In the genomic region with DNA sequence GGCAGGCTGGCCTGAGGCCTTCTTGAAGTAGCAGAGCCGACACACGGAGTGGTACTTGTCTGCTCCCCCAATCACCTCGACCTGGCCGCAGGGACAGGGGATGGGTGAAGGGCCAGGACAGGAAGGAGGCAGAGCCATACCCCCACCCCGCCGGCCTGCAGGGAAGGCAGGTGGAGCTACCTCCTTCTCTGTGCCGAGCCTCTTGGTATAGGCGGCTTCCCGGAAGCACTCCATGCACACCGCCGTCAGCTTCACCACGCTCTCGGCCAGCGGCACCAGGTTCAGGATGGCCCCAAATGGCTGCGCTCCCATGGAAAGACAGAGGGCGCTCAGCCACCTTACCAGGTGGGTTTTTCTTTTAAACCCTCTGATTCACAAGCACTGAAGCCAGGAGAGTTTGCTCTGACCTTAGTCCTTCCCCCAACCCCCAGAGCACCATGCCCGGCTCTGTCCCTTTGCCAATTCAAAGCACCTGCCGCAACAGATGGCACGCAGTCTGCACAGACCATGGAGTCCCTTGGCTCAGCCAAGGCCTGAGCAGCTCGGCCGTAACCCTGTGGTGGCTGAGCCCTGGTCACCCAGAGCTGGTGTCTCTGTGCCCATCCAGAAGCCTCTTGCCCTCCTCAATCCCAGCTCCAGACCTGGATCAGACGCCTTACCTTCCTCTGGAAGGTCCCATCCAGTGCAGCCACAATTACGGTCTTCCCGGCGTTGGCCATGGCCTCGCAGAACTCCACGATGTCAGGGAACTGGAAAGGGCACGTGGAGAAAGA, we compare ENCODE assay signal across 11 cellular contexts. TPM values are rescaled to one million over a fixed set of nuclear protein-coding genes. Genes with fewer than 3 reads are reported as not detected.
DNase-seq lines count a peak whose midpoint lies in the region; ATAC-seq and TF ChIP-seq lines count a peak whose summit lies in the region.
"Had no signal": no experiment of that assay in that cellular context is flagged by ENCODE, and none has a peak within 500 bp of the region (broad histone marks: within the 10 kb centered on the region; RNA-seq: fewer than 3 reads in every experiment).

No MANE protein-coding gene starts in this region.

- no peaks in the 10 kb centered on the region for H3K9me3 Mint-ChIP-seq in memory B cell
- H3K9me3 Mint-ChIP-seq: naive thymus-derived CD4-positive, alpha-beta T cell had no signal

- H3K27ac ChIP-seq in cardiac muscle cell (peak overlapping the region; percentile 98), angular gyrus (ENCODE audit: low read depth, low read length) (peak overlapping the region; percentile 94)

- no peak for ATAC-seq in memory B cell (ENCODE audit: low read depth)
- no peak for ATAC-seq in HG02798 (IDR thresholded peaks at IDR 0.05; ENCODE audit: poor library complexity, unreplicated experiment)
- no peak for ATAC-seq in HG03565 (IDR thresholded peaks at IDR 0.05; ENCODE audit: unreplicated experiment)

- H3K27me3 ChIP-seq in cardiac muscle cell = no peaks in the 10 kb centered on the region

- DNase-seq in cardiac muscle cell (ENCODE audit: low read depth in 1 of 2, low spot score in 1 of 2) = no peak
- no peak for DNase-seq in cardiac septum (ENCODE audit: low spot score)
- DNase-seq in memory B cell (ENCODE audit: low spot score in 2 of 2) = no peak
- no peak for DNase-seq in NOMO-1 treated with DMSO at 0.1 percent for 48 hours (lab: John Stamatoyannopoulos, UW; ENCODE audit: unreplicated experiment)
- no peak for DNase-seq in DMS114 treated with DMSO at 0.1 percent for 48 hours (lab: John Stamatoyannopoulos, UW; ENCODE audit: unreplicated experiment)
- DNase-seq: naive thymus-derived CD4-positive, alpha-beta T cell had no signal

- H3K36me3 Mint-ChIP-seq in memory B cell = peaks cover 20% of the 10 kb centered on the region

- intact Hi-C loops in cardiac septum (cut with DNase I) = loop anchor here (5.0 kb wide), 1 partner anchor 33 kb away; no protein-coding TSS in a partner anchor

- no peaks in the 10 kb centered on the region for H3K27me3 Mint-ChIP-seq in memory B cell
- H3K27me3 Mint-ChIP-seq: naive thymus-derived CD4-positive, alpha-beta T cell had no signal

- no peak for TF ChIP-seq CTCF in cardiac muscle cell (IDR thresholded peaks at IDR 0.05; ENCODE audit: low read depth, low read length)

- H3K4me3 Mint-ChIP-seq in memory B cell = peak overlapping the region; percentile 50

- peaks cover 6% of the 10 kb centered on the region for H3K36me3 ChIP-seq in cardiac muscle cell

- H3K9me3 ChIP-seq in cardiac muscle cell (ENCODE audit: low read depth) = no peaks in the 10 kb centered on the region

- H3K4me1 ChIP-seq in cardiac muscle cell (ENCODE audit: low read depth) = peaks cover 48% of the 10 kb centered on the region

- H3K27ac Mint-ChIP-seq in memory B cell = peak overlapping the region; percentile 99

- H3K4me1 Mint-ChIP-seq in memory B cell = peaks cover 69% of the 10 kb centered on the region

- no peak overlapping the region for H3K4me3 ChIP-seq in cardiac muscle cell

RNA-seq across cellular contexts. Expression of a gene that starts 6.7 kb away (rescaled TPM):
- total RNA-seq in cardiac muscle cell (107 and 126 TPM in 2 replicates), cardiac septum (116 TPM)
- 262 and 269 TPM in 2 replicates for polyA plus RNA-seq in cardiac muscle cell

RNA-seq across cellular contexts. Expression of a gene that starts 11.8 kb away (rescaled TPM):
- total RNA-seq in cardiac muscle cell (21.1 and 35.4 TPM in 2 replicates), cardiac septum (1.2 TPM)
- polyA plus RNA-seq in cardiac muscle cell = 40.8 and 57.5 TPM in 2 replicates

RNA-seq across cellular contexts. Expression of a gene that starts 12.1 kb away (rescaled TPM):
- total RNA-seq in cardiac muscle cell (47.7 and 85.8 TPM in 2 replicates), cardiac septum (22.3 TPM)
- 23.6 and 40.1 TPM in 2 replicates for polyA plus RNA-seq in cardiac muscle cell

RNA-seq across cellular contexts. Expression of a gene that starts 28.9 kb away (rescaled TPM):
- not detected in 2 replicates for total RNA-seq in cardiac muscle cell
- not detected in 2 replicates for polyA plus RNA-seq in cardiac muscle cell
- total RNA-seq in cardiac septum = not detected
- total RNA-seq: RPMI7951 had no signal
- polyA plus RNA-seq: BJ; naive thymus-derived CD4-positive, alpha-beta T cell had no signal

RNA-seq across cellular contexts. Expression of a gene that starts 39.0 kb away (rescaled TPM):
- total RNA-seq in cardiac muscle cell (15.0 and 65.2 TPM in 2 replicates), cardiac septum (0.38 TPM)
- polyA plus RNA-seq in cardiac muscle cell = 17.7 and 112 TPM in 2 replicates
- polyA plus RNA-seq: naive thymus-derived CD4-positive, alpha-beta T cell had no signal

Comparison
In these comparisons a context has a peak if more than half of its experiments do, and no peak if none do; other contexts are left out.
1. RNA of a gene that starts 11.8 kb away (total RNA-seq): 21.1 to 35.4 TPM in cardiac muscle cell; 1.2 TPM in cardiac septum (single experiment); every median in the first group is over 10 times any median in the second.